ENCODE assay signal across 8 cellular contexts in the genomic region with DNA sequence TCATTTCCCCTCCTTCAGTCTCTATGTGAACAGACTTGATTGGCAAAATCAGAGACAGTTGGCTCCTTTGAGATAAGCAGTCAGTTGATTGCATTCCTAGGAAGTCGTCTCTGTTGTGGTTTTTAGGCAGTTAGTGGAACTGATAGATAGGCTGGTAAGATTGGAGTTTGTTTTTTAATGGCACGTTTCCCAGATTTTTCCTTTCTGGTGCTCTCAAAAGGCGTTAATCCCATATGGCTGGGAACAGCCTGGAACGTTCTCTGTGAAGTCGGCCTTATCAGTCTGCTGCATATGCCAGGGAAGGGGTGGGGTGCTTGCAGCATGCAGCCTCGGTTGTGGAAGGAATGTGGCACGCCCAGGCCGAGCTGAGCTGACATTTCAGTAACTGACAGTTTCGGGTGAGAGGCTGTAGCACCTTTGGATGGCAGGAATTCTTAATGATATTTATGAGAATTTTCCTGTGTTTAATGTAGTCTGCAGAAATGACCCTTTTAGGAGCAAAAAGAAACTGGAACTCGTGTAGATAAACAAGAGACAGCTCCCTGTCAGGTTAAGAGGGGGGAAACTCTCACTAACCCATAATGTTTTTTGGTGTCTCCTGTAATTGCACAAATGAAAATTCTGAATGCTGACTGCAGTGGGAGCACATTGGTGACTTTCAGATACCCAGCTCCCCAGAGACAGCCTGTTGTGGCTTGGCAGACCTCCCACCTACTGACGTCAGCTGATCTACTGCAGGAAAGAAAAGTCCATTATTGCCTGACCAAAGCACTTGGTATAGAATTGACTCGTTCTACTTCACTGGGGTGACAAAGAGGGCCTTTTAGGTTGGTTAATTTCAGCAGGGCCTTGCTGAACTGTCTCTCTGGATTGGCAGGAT. TPM values are rescaled to one million over a fixed set of nuclear protein-coding genes. Genes with fewer than 3 reads are reported as not detected.
DNase-seq lines count a peak whose midpoint lies in the region; ATAC-seq lines count a peak whose summit lies in the region.

No MANE protein-coding gene starts in this region.

- H3K4me1 Mint-ChIP-seq in activated naive CD8-positive, alpha-beta T cell treated with anti-CD3 and anti-CD28 coated beads, Interleukin-2, amount 50 U/mL, for 24 hours = peaks cover 17% of the 10 kb centered on the region

- DNase-seq in AG08395 (ENCODE audit: low spot score) (peak; percentile 73), RKO (ENCODE audit: low spot score) (peak; percentile 50), Right ventricle myocardium inferior (ENCODE audit: missing footprints) (peak; percentile 88), posterior vena cava (ENCODE audit: low spot score) (peak; percentile 94), germinal center (ENCODE audit: low spot score) (no peak)
- DNase-seq in activated naive CD8-positive, alpha-beta T cell treated with anti-CD3 and anti-CD28 coated beads, Interleukin-2, amount 50 U/mL, for 24 hours = peak; percentile 77

- no peaks in the 10 kb centered on the region for H3K27me3 Mint-ChIP-seq in activated naive CD8-positive, alpha-beta T cell treated with anti-CD3 and anti-CD28 coated beads, Interleukin-2, amount 50 U/mL, for 24 hours

- H3K27ac Mint-ChIP-seq in activated naive CD8-positive, alpha-beta T cell treated with anti-CD3 and anti-CD28 coated beads, Interleukin-2, amount 50 U/mL, for 24 hours = peak overlapping the region; percentile 79

- H3K4me3 Mint-ChIP-seq in activated naive CD8-positive, alpha-beta T cell treated with anti-CD3 and anti-CD28 coated beads, Interleukin-2, amount 50 U/mL, for 24 hours = peak overlapping the region; percentile 45

- ATAC-seq in GM18907 (IDR thresholded peaks at IDR 0.05; ENCODE audit: unreplicated experiment) (peak; percentile 75), HG03571 (IDR thresholded peaks at IDR 0.05; ENCODE audit: unreplicated experiment) (peak; percentile 85), Right ventricle myocardium inferior (peak; percentile 80)
- peak; percentile 93 for ATAC-seq in activated naive CD8-positive, alpha-beta T cell treated with anti-CD3 and anti-CD28 coated beads, Interleukin-2, amount 50 U/mL, for 24 hours

- H3K36me3 Mint-ChIP-seq in activated naive CD8-positive, alpha-beta T cell treated with anti-CD3 and anti-CD28 coated beads, Interleukin-2, amount 50 U/mL, for 24 hours (ENCODE audit: low read depth) = peaks cover 8% of the 10 kb centered on the region

- no peaks in the 10 kb centered on the region for H3K9me3 Mint-ChIP-seq in activated naive CD8-positive, alpha-beta T cell treated with anti-CD3 and anti-CD28 coated beads, Interleukin-2, amount 50 U/mL, for 24 hours

- intact Hi-C loops in Right ventricle myocardium inferior (cut with DNase I) (no loop called here), posterior vena cava (cut with DNase I) (no loop called here)

RNA-seq across cellular contexts. Expression of a gene that starts 6.3 kb away (rescaled TPM):
- total RNA-seq in Right ventricle myocardium inferior (247 TPM), posterior vena cava (100 to 1,000 TPM; 328 to 409 TPM)

RNA-seq across cellular contexts. Expression of a gene that starts 54.2 kb away (rescaled TPM):
- total RNA-seq in Right ventricle myocardium inferior (19.5 TPM), posterior vena cava (10 to 100 TPM; 14.6 to 15.5 TPM)
